Comparison of ENCODE assay signal across 1 cellular context in the genomic region with DNA sequence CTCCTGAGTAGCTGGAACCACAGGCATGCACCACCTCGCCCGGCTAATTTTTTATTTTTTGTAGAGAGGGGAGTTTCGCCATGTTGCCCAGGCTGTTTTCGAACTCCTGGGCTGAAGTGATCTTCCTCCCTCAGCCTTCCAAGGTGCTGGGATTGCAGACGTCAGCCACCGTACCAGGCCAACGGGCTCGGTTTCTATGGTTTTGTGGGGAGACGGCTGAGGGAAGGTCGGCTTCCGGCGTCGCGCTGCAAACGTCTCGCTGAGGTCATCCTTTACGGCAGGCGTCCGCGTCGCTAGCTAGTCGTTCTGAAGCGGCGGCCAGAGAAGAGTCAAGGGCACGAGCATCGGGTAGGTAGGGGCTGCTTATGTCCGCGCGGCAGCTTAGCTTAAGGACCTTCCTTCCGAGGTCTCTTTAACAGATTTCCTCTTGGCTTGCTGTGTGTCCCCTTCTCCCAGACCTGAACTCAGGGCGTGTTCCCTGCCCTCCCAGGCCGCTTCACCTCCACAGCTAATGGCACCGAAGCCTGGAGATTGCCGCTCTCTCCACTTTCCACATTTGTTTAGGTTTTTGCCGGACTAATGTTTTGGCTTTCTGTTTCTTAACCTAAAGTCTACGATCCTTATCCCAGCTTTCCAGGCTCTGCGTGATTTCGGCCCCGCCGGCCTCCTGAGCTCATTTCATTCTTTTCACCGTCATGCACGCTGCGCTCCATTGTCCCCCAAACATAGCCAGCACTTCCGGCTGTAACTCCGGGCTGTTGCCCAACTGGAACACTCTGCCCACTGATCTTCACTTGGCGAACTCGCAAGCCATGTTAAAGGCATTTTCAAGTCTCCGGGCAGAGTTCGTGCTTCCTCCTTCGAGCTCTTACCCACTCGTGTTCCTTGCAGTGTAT.
TF ChIP-seq lines count a peak whose summit lies in the region.

TSS of gene NDUFS5 (plus strand) at position 300 of the 896 bp plus-strand sequence. CDS start 2,375 bp downstream, outside the sequence.

TF ChIP-seq in HCT116, 20 proteins besides CTCF, POLR2A, EP300 and RAD21 (continued from another document):
- 0 out of 2 replicates have a peak, but pooled peaks have one; percentile 14 for TF ChIP-seq CBX3 (IDR thresholded peaks at IDR 0.05; ENCODE audit: low read depth)
- no peak for TF ChIP-seq ZNF274 (IDR thresholded peaks at IDR 0.05; ENCODE audit: low read depth, low read length)
- peak; percentile 68 for TF ChIP-seq ZFX (IDR thresholded peaks at IDR 0.05)
- TF ChIP-seq ZBTB33 (IDR thresholded peaks at IDR 0.05; ENCODE audit: extremely low read depth, insufficient replicate concordance, low read length) = no peak
- TF ChIP-seq, protein P1, sequence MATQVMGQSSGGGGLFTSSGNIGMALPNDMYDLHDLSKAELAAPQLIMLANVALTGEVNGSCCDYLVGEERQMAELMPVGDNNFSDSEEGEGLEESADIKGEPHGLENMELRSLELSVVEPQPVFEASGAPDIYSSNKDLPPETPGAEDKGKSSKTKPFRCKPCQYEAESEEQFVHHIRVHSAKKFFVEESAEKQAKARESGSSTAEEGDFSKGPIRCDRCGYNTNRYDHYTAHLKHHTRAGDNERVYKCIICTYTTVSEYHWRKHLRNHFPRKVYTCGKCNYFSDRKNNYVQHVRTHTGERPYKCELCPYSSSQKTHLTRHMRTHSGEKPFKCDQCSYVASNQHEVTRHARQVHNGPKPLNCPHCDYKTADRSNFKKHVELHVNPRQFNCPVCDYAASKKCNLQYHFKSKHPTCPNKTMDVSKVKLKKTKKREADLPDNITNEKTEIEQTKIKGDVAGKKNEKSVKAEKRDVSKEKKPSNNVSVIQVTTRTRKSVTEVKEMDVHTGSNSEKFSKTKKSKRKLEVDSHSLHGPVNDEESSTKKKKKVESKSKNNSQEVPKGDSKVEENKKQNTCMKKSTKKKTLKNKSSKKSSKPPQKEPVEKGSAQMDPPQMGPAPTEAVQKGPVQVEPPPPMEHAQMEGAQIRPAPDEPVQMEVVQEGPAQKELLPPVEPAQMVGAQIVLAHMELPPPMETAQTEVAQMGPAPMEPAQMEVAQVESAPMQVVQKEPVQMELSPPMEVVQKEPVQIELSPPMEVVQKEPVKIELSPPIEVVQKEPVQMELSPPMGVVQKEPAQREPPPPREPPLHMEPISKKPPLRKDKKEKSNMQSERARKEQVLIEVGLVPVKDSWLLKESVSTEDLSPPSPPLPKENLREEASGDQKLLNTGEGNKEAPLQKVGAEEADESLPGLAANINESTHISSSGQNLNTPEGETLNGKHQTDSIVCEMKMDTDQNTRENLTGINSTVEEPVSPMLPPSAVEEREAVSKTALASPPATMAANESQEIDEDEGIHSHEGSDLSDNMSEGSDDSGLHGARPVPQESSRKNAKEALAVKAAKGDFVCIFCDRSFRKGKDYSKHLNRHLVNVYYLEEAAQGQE (IDR thresholded peaks at IDR 0.05; ENCODE audit: low read depth) = no peak
- no peak for TF ChIP-seq ATF3 (IDR thresholded peaks at IDR 0.05)
- TF ChIP-seq ELF1 (IDR thresholded peaks at IDR 0.05; ENCODE audit: borderline replicate concordance, low read depth) = no peak
- TF ChIP-seq SP1 (IDR thresholded peaks at IDR 0.05; ENCODE audit: low read depth) = no peak
- no peak for TF ChIP-seq EGR1 (IDR thresholded peaks at IDR 0.05; ENCODE audit: low read depth)
- no peak for TF ChIP-seq FOSL1 (IDR thresholded peaks at IDR 0.05; ENCODE audit: low read depth)
- peak; percentile 20 for TF ChIP-seq TCF7L2 (IDR thresholded peaks at IDR 0.05; ENCODE audit: borderline replicate concordance, extremely low read depth, insufficient read depth, insufficient read length)
- peak; percentile 99 for TF ChIP-seq SRF (IDR thresholded peaks at IDR 0.05; ENCODE audit: low read depth)
- TF ChIP-seq EZH2phosphoT487 (IDR thresholded peaks at IDR 0.05; ENCODE audit: borderline replicate concordance) = no peak
- no peak for TF ChIP-seq JUND (IDR thresholded peaks at IDR 0.05)
- no peak for TF ChIP-seq YY1 (IDR thresholded peaks at IDR 0.05; ENCODE audit: extremely low read depth, insufficient replicate concordance, low read depth, low read length)
- TF ChIP-seq SIN3A (IDR thresholded peaks at IDR 0.05; ENCODE audit: low read depth) = peak; percentile 80; the same call in 1 of the 2 replicates
- no peak for TF ChIP-seq CEBPB (IDR thresholded peaks at IDR 0.05; ENCODE audit: low read depth)
